Comparison of ENCODE assay signal across 1 cellular context in the genomic region with DNA sequence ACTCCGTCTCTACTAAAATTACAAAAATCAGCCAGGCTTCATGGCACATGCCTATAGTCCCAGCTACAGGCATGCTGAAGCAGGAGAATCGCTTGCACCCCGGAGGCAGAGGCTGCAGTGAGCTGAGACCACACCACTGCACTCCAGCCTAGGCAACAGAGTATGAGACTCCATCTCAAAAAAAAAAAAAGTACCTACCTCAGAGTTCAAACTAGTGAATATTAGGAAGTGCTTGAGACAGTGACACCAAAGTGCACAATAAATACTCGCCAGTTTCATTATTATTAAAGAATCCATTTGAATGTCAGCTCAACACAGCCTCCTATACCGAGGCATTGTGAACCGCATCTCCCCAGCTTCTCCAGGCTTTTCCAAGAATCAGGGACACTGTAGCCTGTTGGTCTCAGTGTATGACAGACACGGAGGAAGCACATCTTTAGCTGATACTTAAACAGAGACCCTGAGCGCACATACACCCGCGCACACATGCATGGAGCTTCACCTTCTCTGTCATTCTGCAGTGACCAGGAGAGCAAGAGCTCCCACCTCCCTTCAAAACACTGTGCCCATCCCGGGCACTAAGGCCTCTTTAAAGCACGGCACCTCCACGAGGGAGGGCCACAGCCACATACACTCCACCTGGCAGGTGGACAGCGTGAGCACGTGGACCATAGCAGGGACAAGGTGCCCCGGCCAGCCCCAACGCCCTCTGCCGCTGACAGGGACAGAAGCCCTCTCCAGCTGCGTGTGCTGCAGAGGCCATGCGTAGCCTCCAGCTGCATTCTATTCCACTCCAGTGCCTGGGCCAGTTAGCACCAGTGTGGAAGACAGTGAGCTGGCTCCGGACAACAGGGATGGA.
TF ChIP-seq lines count a peak whose summit lies in the region.

No MANE protein-coding gene starts in this region.

TF ChIP-seq in HCT116, 20 proteins besides CTCF, POLR2A, EP300 and RAD21 (continued from another document):
- TF ChIP-seq, protein P1, sequence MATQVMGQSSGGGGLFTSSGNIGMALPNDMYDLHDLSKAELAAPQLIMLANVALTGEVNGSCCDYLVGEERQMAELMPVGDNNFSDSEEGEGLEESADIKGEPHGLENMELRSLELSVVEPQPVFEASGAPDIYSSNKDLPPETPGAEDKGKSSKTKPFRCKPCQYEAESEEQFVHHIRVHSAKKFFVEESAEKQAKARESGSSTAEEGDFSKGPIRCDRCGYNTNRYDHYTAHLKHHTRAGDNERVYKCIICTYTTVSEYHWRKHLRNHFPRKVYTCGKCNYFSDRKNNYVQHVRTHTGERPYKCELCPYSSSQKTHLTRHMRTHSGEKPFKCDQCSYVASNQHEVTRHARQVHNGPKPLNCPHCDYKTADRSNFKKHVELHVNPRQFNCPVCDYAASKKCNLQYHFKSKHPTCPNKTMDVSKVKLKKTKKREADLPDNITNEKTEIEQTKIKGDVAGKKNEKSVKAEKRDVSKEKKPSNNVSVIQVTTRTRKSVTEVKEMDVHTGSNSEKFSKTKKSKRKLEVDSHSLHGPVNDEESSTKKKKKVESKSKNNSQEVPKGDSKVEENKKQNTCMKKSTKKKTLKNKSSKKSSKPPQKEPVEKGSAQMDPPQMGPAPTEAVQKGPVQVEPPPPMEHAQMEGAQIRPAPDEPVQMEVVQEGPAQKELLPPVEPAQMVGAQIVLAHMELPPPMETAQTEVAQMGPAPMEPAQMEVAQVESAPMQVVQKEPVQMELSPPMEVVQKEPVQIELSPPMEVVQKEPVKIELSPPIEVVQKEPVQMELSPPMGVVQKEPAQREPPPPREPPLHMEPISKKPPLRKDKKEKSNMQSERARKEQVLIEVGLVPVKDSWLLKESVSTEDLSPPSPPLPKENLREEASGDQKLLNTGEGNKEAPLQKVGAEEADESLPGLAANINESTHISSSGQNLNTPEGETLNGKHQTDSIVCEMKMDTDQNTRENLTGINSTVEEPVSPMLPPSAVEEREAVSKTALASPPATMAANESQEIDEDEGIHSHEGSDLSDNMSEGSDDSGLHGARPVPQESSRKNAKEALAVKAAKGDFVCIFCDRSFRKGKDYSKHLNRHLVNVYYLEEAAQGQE (IDR thresholded peaks at IDR 0.05; ENCODE audit: low read depth): no peak
- TF ChIP-seq, protein P2, sequence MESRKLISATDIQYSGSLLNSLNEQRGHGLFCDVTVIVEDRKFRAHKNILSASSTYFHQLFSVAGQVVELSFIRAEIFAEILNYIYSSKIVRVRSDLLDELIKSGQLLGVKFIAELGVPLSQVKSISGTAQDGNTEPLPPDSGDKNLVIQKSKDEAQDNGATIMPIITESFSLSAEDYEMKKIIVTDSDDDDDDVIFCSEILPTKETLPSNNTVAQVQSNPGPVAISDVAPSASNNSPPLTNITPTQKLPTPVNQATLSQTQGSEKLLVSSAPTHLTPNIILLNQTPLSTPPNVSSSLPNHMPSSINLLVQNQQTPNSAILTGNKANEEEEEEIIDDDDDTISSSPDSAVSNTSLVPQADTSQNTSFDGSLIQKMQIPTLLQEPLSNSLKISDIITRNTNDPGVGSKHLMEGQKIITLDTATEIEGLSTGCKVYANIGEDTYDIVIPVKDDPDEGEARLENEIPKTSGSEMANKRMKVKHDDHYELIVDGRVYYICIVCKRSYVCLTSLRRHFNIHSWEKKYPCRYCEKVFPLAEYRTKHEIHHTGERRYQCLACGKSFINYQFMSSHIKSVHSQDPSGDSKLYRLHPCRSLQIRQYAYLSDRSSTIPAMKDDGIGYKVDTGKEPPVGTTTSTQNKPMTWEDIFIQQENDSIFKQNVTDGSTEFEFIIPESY (IDR thresholded peaks at IDR 0.05; ENCODE audit: extremely low read depth, insufficient replicate concordance, low read length): no peak
